12 cellular contexts compared by ENCODE assay signal in the genomic region with DNA sequence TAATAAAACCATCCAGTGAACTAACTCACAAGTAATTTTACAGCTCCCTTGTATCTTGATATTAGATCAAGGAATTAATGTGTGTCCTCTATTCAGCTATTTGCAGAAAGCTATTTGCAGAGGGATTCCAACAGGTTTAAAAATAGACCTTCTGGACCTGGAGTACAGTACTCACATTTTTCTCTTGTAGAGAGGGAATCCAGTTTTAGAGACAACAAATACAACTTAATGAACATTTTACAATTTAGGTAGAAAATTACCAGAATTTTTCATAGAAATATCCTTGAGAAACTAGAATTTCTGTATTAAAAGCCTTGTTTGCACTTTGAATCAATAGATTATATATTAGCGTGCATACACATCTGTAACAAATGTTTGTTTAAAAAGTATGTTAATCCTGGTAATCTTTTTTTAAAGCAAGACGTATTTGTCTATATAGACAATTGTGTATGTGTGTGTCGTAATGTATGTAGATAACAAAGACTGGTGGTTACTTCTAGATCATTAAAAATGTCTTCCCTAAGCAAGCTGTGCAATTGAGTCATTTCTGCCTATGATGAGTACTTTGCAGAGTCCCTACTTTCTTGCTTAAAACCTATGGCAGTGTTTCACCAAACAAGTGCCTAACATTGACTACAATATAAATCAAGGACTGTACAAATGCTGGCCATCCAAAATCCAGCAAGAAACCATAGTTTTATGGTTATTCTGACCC.
"Had no signal": no experiment of that assay in that cellular context is flagged by ENCODE, and none has a peak within 500 bp of the region (broad histone marks: within the 10 kb centered on the region; RNA-seq: fewer than 3 reads in every experiment).

No MANE protein-coding gene starts in this region.

- DNase-seq: activated CD4-positive, alpha-beta memory T cell treated with anti-CD3 and anti-CD28 coated beads for 36 hours; activated effector memory CD4-positive, alpha-beta T cell treated with anti-CD3 and anti-CD28 coated beads, Interleukin-2, amount 50 U/mL, for 16 hours; activated T-cell treated with anti-CD3 and anti-CD28 coated beads, Interleukin-2, amount 50 U/mL, for 4 hours; hypothalamus; pancreas; stimulated activated CD4-positive, alpha-beta T cell treated with anti-CD3 and anti-CD28 coated beads, Interleukin-2, amount 100 ng/mL, for 24 hours; stimulated activated naive B cell treated with anti-CD40 and anti-IgM and Interleukin-4, amounts not matched to agents 10 μg/mL and 1 μg/mL and 100 μg/mL, for 72 hours; substantia nigra; T-helper 9 cell; transverse colon had no signal

- H3K27ac ChIP-seq: pancreas had no signal

- H3K4me3 ChIP-seq: gastroesophageal sphincter, pancreas, transverse colon had no signal

- ATAC-seq: activated naive CD4-positive, alpha-beta T cell treated with anti-CD3 and anti-CD28 coated beads, Interleukin-2, amount 50 U/mL, for 72 hours; activated T-cell treated with anti-CD3 and anti-CD28 coated beads, Interleukin-2, amount 50 U/mL, for 4 hours; gastroesophageal sphincter; pancreas; stimulated activated naive B cell treated with anti-CD40 and anti-IgM and Interleukin-4, amounts not matched to agents 10 μg/mL and 1 μg/mL and 100 μg/mL, for 72 hours had no signal

- H3K36me3 ChIP-seq: pancreas, transverse colon had no signal

- H3K27me3 ChIP-seq: gastroesophageal sphincter, pancreas, transverse colon had no signal

- H3K9me3 ChIP-seq: gastroesophageal sphincter, pancreas, transverse colon had no signal
